In genomic region chr12:93318720-93319522, GRCh38 we compare ENCODE assay signal across 15 cellular contexts. TPM values are rescaled to one million over a fixed set of nuclear protein-coding genes. Genes with fewer than 3 reads are reported as not detected.
A peak's percentile ranks its signal among the peaks of the same experiment; 100 is the strongest.
DNase-seq lines count a peak whose midpoint lies in the region; FAIRE-seq and TF ChIP-seq lines count a peak whose summit lies in the region.
"Had no signal": no experiment of that assay in that cellular context is flagged by ENCODE, and none has a peak within 500 bp of the region (broad histone marks: within the 10 kb centered on the region; RNA-seq: fewer than 3 reads in every experiment).

No MANE protein-coding gene starts in this region.

- no peaks in the 10 kb centered on the region for H3K9me3 ChIP-seq in astrocyte (ENCODE audit: insufficient read depth, low read depth, low read length)
- H3K9me3 ChIP-seq: Caco-2, gastrocnemius medialis, ovary, tibial artery had no signal

- TF ChIP-seq CTCF in astrocyte (IDR thresholded peaks at IDR 0.05; ENCODE audit: insufficient read depth, low read depth, low read length) (no peak), D721Med (IDR thresholded peaks at IDR 0.05; ENCODE audit: insufficient read depth, missing control alignments) (no peak)

- H3K27ac Mint-ChIP-seq in astrocyte (ENCODE audit: unreplicated experiment), result peak overlapping the region; percentile 58

- peaks cover 16% of the 10 kb centered on the region for H3K4me1 ChIP-seq in astrocyte (ENCODE audit: insufficient read depth, low read length)
- H3K4me1 ChIP-seq: gastrocnemius medialis had no signal

- H3K27me3 ChIP-seq in astrocyte (ENCODE audit: insufficient read depth, low read length), result no peaks in the 10 kb centered on the region
- H3K27me3 ChIP-seq: gastrocnemius medialis, ovary, tibial artery had no signal

- H3K4me1 Mint-ChIP-seq in astrocyte (ENCODE audit: low read depth, unreplicated experiment), result peaks cover 11% of the 10 kb centered on the region

- no peak overlapping the region for H3K4me3 Mint-ChIP-seq in astrocyte (ENCODE audit: unreplicated experiment)

- no peak overlapping the region for H3K4me2 ChIP-seq in astrocyte (ENCODE audit: low read length)

- peak; percentile 25 for DNase-seq in NCI-H345 (lab: John Stamatoyannopoulos, UW)
- no peak for DNase-seq in NCI-H345 treated with DMSO at 0.1 percent for 48 hours (lab: John Stamatoyannopoulos, UW; ENCODE audit: unreplicated experiment)
- peak; percentile 52 for DNase-seq in NCI-H2107 treated with DMSO at 0.1 percent for 48 hours (lab: John Stamatoyannopoulos, UW; ENCODE audit: unreplicated experiment)
- DNase-seq in astrocyte (ENCODE audit: low read depth), result no peak
- DNase-seq in retina, result peak; percentile 50
- no peak for DNase-seq in D721Med (ENCODE audit: insufficient read length, low spot score)
- no peak for DNase-seq in stimulated activated naive CD4-positive, alpha-beta T cell treated with Interleukin-2 at 50 U/mL for 16 hours (lab: John Stamatoyannopoulos, UW)
- DNase-seq in SKM-1 treated with dmso at 0.1 percent for 144 hours (lab: John Stamatoyannopoulos, UW; ENCODE audit: unreplicated experiment), result no peak
- DNase-seq: activated CD8-positive, alpha-beta memory T cell treated with anti-CD3 and anti-CD28 coated beads, Interleukin-2, amount 50 U/mL, for 48 hours; Caco-2; gastrocnemius medialis; mesendoderm; ovary; tibial artery had no signal

- peaks cover 1% of the 10 kb centered on the region for H3K9me3 Mint-ChIP-seq in astrocyte (ENCODE audit: unreplicated experiment)

- H2AFZ ChIP-seq in astrocyte (ENCODE audit: low read depth, low read length), result no peak overlapping the region

- no peaks in the 10 kb centered on the region for H3K36me3 ChIP-seq in astrocyte (ENCODE audit: insufficient read depth, low read length)
- H3K36me3 ChIP-seq: gastrocnemius medialis, ovary, tibial artery had no signal

- H3K36me3 Mint-ChIP-seq in astrocyte (ENCODE audit: low read depth, unreplicated experiment), result no peaks in the 10 kb centered on the region

- FAIRE-seq in astrocyte (lab: Jason Lieb, UNC), result no peak
- FAIRE-seq in D721Med (lab: Jason Lieb, UNC), result no peak

- no peaks in the 10 kb centered on the region for H4K20me1 ChIP-seq in astrocyte (ENCODE audit: insufficient read depth, low read length)

- H3K27me3 Mint-ChIP-seq in astrocyte (ENCODE audit: low read depth, unreplicated experiment), result no peaks in the 10 kb centered on the region

- H3K27ac ChIP-seq in astrocyte (ENCODE audit: low read depth, low read length), result no peak overlapping the region
- H3K27ac ChIP-seq: gastrocnemius medialis, ovary, tibial artery, VCaP had no signal

- no peak overlapping the region for H3K9ac ChIP-seq in astrocyte (ENCODE audit: low read length)

- no peaks in the 10 kb centered on the region for H3K79me2 ChIP-seq in astrocyte (ENCODE audit: insufficient read depth, low read length)

- no peak overlapping the region for H3K4me3 ChIP-seq in astrocyte (ENCODE audit: insufficient read depth, low read depth, low read length)
- H3K4me3 ChIP-seq: gastrocnemius medialis, ovary, tibial artery had no signal

RNA-seq across cellular contexts. Expression of gene NUDT4, which starts 58.8 kb away (rescaled TPM):
- total RNA-seq in astrocyte, result 54.8 and 60.2 TPM in 2 replicates

Comparison
In these comparisons a context has a peak if more than half of its experiments do, and no peak if none do; other contexts are left out.
1. DNase-seq: peak in NCI-H345 (single experiment), NCI-H2107 treated with DMSO at 0.1 percent for 48 hours (single experiment) and retina (single experiment); none in NCI-H345 treated with DMSO at 0.1 percent for 48 hours (single experiment), astrocyte (single experiment), D721Med (single experiment), stimulated activated naive CD4-positive, alpha-beta T cell treated with Interleukin-2 at 50 U/mL for 16 hours (single experiment) and SKM-1 treated with dmso at 0.1 percent for 144 hours (single experiment).